Comparison of ENCODE assay signal across 8 cellular contexts in the genomic region with DNA sequence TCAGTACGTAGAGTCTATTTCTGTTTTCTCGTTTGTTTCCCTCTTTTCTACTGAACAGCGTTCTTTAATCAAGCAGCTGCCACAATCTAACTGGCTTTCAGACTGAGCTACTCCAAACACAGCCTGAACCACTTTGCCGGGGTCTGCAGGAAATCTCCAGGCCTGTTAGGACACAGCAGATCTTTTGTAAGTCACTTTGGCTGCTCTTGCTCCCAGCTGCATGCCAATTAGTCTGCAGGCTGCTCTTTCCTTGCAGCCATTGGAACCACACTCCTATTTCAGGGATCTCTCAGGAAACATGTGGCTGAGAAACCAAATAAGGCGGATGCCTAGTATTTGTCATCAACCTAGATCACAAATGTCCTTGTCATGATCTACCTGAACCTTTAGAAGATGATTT.
DNase-seq lines count a peak whose midpoint lies in the region; ATAC-seq and TF ChIP-seq lines count a peak whose summit lies in the region.

No MANE protein-coding gene starts in this region.

- H3K9me3 ChIP-seq in body of pancreas (no peaks in the 10 kb centered on the region), iPS-20b (ENCODE audit: insufficient read depth, low read depth, low read length) (no peaks in the 10 kb centered on the region)

- H3K27ac ChIP-seq in body of pancreas, result no peak overlapping the region
- H3K27ac ChIP-seq in iPS-20b (ENCODE audit: low read length), result no peak overlapping the region

- H3K4me1 ChIP-seq in body of pancreas, result no peaks in the 10 kb centered on the region
- peaks cover 17% of the 10 kb centered on the region; the same call in 1 of the 2 replicates for H3K4me1 ChIP-seq in iPS-20b (ENCODE audit: insufficient read depth, low read length)

- H3K4me3 ChIP-seq in body of pancreas (no peak overlapping the region), iPS-20b (ENCODE audit: low read length) (no peak overlapping the region)

- H3K27me3 ChIP-seq in body of pancreas (no peaks in the 10 kb centered on the region), iPS-20b (ENCODE audit: insufficient read depth, low read length) (no peaks in the 10 kb centered on the region)

- no peak for TF ChIP-seq POLR2A in body of pancreas (IDR thresholded peaks at IDR 0.05)

- ATAC-seq in body of pancreas (peak; percentile 27), GM18502 (IDR thresholded peaks at IDR 0.05; ENCODE audit: poor library complexity, unreplicated experiment) (no peak)

- H3K36me3 ChIP-seq in body of pancreas (replicated peaks in 1 of 2; ENCODE audit: insufficient read depth in 1 of 2, low read depth in 2 of 2) (no peaks in the 10 kb centered on the region), iPS-20b (ENCODE audit: insufficient read depth, low read depth, low read length) (no peaks in the 10 kb centered on the region)

- H3K9ac ChIP-seq in iPS-20b (ENCODE audit: low read depth, low read length), result peak overlapping the region; percentile 32; the same call in 1 of the 2 replicates

- TF ChIP-seq CTCF in body of pancreas (IDR thresholded peaks at IDR 0.05), result no peak

- WGBS in body of pancreas, 2 donors, result 38 to 53% methylated on average over 5 of the region's 5 CpGs

- intact Hi-C loops in body of pancreas (cut with DNase I), result no loop called here

- peak; percentile 16 for DNase-seq in NCI-H510A treated with DMSO at 0.1 percent for 48 hours (lab: John Stamatoyannopoulos, UW)
- DNase-seq in NCI-H510A (lab: John Stamatoyannopoulos, UW), result no peak
- peak in 1 of 4 donors; percentile 24 for DNase-seq in body of pancreas
- peak; percentile 49 for DNase-seq in superior temporal gyrus (ENCODE audit: extremely low spot score)
- DNase-seq in NCI-H1048 (lab: John Stamatoyannopoulos, UW), result no peak
- no peak for DNase-seq in effector CD4-positive, alpha-beta T cell

Comparison
In these comparisons a context has a peak if more than half of its experiments do, and no peak if none do; other contexts are left out.
1. DNase-seq: peak in NCI-H510A treated with DMSO at 0.1 percent for 48 hours (single experiment) and superior temporal gyrus (single experiment); none in NCI-H510A (single experiment), NCI-H1048 (single experiment) and effector CD4-positive, alpha-beta T cell (single experiment).